10 cellular contexts compared by ENCODE assay signal in genomic region chr4:85779165-85779564, GRCh38.
DNase-seq lines count a peak whose midpoint lies in the region; ATAC-seq, FAIRE-seq and TF ChIP-seq lines count a peak whose summit lies in the region.
"Had no signal": no experiment of that assay in that cellular context is flagged by ENCODE, and none has a peak within 500 bp of the region (broad histone marks: within the 10 kb centered on the region; RNA-seq: fewer than 3 reads in every experiment).

No MANE protein-coding gene starts in this region.

- CTCF ChIA-PET in AG04449 (lab: Yijun Ruan, JAX) = interaction anchor here (0.9 to 2.9 kb wide), 14 partner anchors 8 to 695 kb away, joined by 3 to 37 read pairs (median 4); no protein-coding TSS in a partner anchor

- intact Hi-C loops in lower lobe of right lung (cut with DNase I) = no loop called here

- H3K9me3 Mint-ChIP-seq in HFFc6 = no peaks in the 10 kb centered on the region

- DNase-seq in AG04449 (ENCODE audit: low read depth, low spot score) (no peak), HFFc6 (peak; percentile 55), amniotic epithelial cell (ENCODE audit: low read depth) (peak; percentile 76), lower lobe of right lung (no peak), NCI-H774 (lab: John Stamatoyannopoulos, UW) (no peak), D721Med (ENCODE audit: insufficient read length, low spot score) (no peak), NCI-H2171 treated with DMSO at 0.1 percent for 48 hours (lab: John Stamatoyannopoulos, UW) (no peak)
- DNase-seq: T1000 had no signal

- no peaks in the 10 kb centered on the region for H3K36me3 ChIP-seq in lower lobe of right lung

- TF ChIP-seq CTCF in AG04449 (IDR thresholded peaks at IDR 0.05; ENCODE audit: insufficient read depth, low read length, missing control alignments) (no peak), HFFc6 (IDR thresholded peaks at IDR 0.05) (no peak; the same call in 1 of the 2 replicates), lower lobe of right lung (IDR thresholded peaks at IDR 0.05) (no peak), D721Med (IDR thresholded peaks at IDR 0.05; ENCODE audit: insufficient read depth, missing control alignments) (no peak)

- peaks cover 3% of the 10 kb centered on the region; the same call in 1 of the 2 replicates for H3K27me3 Mint-ChIP-seq in HFFc6 (ENCODE audit: insufficient read depth)

- H3K4me1 Mint-ChIP-seq in HFFc6 (ENCODE audit: low read depth) = peaks cover 72% of the 10 kb centered on the region

- peak overlapping the region; percentile 91 for H3K27ac Mint-ChIP-seq in HFFc6

- no peaks in the 10 kb centered on the region for H3K9me3 ChIP-seq in lower lobe of right lung

- no peaks in the 10 kb centered on the region for H3K27me3 ChIP-seq in lower lobe of right lung (ENCODE audit: low read depth)

- H3K36me3 Mint-ChIP-seq in HFFc6 (ENCODE audit: low read depth) = peaks cover 11% of the 10 kb centered on the region

- FAIRE-seq in D721Med (lab: Jason Lieb, UNC) = no peak

- peak overlapping the region; percentile 19 for H3K27ac ChIP-seq in lower lobe of right lung
- H3K27ac ChIP-seq: C4-2B had no signal

- peak overlapping the region; percentile 45 for H3K4me3 ChIP-seq in AG04449 (ENCODE audit: low read depth, low read length)
- peak overlapping the region; percentile 27 for H3K4me3 ChIP-seq in lower lobe of right lung

- ATAC-seq in lower lobe of right lung = peak in 1 of 2 donors; percentile 55
- ATAC-seq in GM21529 (IDR thresholded peaks at IDR 0.05; ENCODE audit: unreplicated experiment) = no peak

- peak overlapping the region; percentile 93 for H3K4me3 Mint-ChIP-seq in HFFc6

- POLR2A ChIA-PET in AG04449 (lab: Yijun Ruan, JAX) = interaction anchor here (1.1 kb wide), 1 partner anchor 17 kb away, joined by 4 read pairs; no protein-coding TSS in a partner anchor

- H3K4me1 ChIP-seq in lower lobe of right lung = peaks cover 11% of the 10 kb centered on the region

Comparison
In these comparisons a context has a peak if more than half of its experiments do, and no peak if none do; other contexts are left out.
1. DNase-seq: peak in HFFc6 (single experiment) and amniotic epithelial cell (single experiment); none in AG04449 (single experiment), lower lobe of right lung (single experiment), NCI-H774 (single experiment), D721Med (single experiment) and NCI-H2171 treated with DMSO at 0.1 percent for 48 hours (single experiment).